ENCODE assay signal across 26 cellular contexts in the genomic region with DNA sequence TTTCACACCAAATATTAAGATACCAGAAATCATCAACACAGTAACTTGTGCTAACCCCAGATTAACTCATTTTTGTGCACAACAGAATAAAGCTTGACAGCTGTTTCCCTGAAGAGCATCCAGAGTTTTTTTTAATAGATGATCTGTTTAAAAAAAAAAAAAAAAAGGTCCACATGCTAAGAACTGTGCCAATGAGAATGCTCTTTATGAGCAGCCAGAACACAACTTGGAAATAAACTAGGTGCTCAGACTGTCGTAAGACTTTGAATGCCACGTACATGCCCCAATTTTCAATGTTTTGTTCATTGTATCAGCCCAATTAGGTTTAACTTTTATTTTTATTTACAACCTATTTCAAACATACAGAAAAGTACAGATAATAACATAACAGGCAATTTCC. TPM values are rescaled to one million over a fixed set of nuclear protein-coding genes. Genes with fewer than 3 reads are reported as not detected.
A peak's percentile ranks its signal among the peaks of the same experiment; 100 is the strongest.
DNase-seq lines count a peak whose midpoint lies in the region; ATAC-seq and TF ChIP-seq lines count a peak whose summit lies in the region.
"Had no signal": no experiment of that assay in that cellular context is flagged by ENCODE, and none has a peak within 500 bp of the region (broad histone marks: within the 10 kb centered on the region; RNA-seq: fewer than 3 reads in every experiment).

No MANE protein-coding gene starts in this region.

- H3K9me3 Mint-ChIP-seq in activated T-cell treated with anti-CD3 and anti-CD28 coated beads, Interleukin-2, amount 50 U/mL, for 24 hours: no peaks in the 10 kb centered on the region
- no peaks in the 10 kb centered on the region for H3K9me3 Mint-ChIP-seq in activated T-cell treated with anti-CD3 and anti-CD28 coated beads, Interleukin-2, amount 50 U/mL, for 72 hours
- H3K9me3 Mint-ChIP-seq: activated naive CD8-positive, alpha-beta T cell treated with anti-CD3 and anti-CD28 coated beads for 36 hours; CD8-positive, alpha-beta T cell; naive B cell; stimulated activated naive B cell treated with anti-CD40 and anti-IgM and Interleukin-4, amounts not matched to agents 10 μg/mL and 1 μg/mL and 100 μg/mL, for 72 hours; WTC11 had no signal

- H3K27me3 ChIP-seq in PC-3 (ENCODE audit: low read length): no peaks in the 10 kb centered on the region
- no peaks in the 10 kb centered on the region for H3K27me3 ChIP-seq in mesenchymal stem cell (ENCODE audit: control insufficient read depth in 1 of 2, insufficient read depth in 1 of 2, low read length in 2 of 2)
- H3K27me3 ChIP-seq: upper lobe of left lung had no signal

- H3K4ac ChIP-seq in mesenchymal stem cell (ENCODE audit: low read depth in 1 of 2, low read length in 2 of 2): no peak overlapping the region

- H3K18ac ChIP-seq in mesenchymal stem cell (ENCODE audit: low read depth in 1 of 2, low read length in 2 of 2): no peak overlapping the region

- no TSS peak for BruUV-seq in PC-3 (replicated peaks; lab: Mats Ljungman, UMichigan)

- H3K79me1 ChIP-seq in mesenchymal stem cell (replicated peaks; ENCODE audit: low read length, poor library complexity, severe bottlenecking): peaks cover 26% of the 10 kb centered on the region

- H3K9me3 ChIP-seq in PC-3 (ENCODE audit: low read length) (no peaks in the 10 kb centered on the region), mesenchymal stem cell (ENCODE audit: control insufficient read depth, low read length) (no peaks in the 10 kb centered on the region)
- H3K9me3 ChIP-seq: HAP-1, upper lobe of left lung had no signal

- no peak overlapping the region for H4K91ac ChIP-seq in mesenchymal stem cell (ENCODE audit: low read length)

- no peak overlapping the region for H3K23ac ChIP-seq in mesenchymal stem cell (ENCODE audit: low read length in 2 of 2)

- no peak overlapping the region for H2AFZ ChIP-seq in PC-3 (ENCODE audit: low read length)
- no peak overlapping the region for H2AFZ ChIP-seq in mesenchymal stem cell (ENCODE audit: low read depth, low read length)

- no peak overlapping the region for H2BK5ac ChIP-seq in mesenchymal stem cell (ENCODE audit: low read depth, low read length, poor library complexity, severe bottlenecking)

- no peak overlapping the region for H2BK15ac ChIP-seq in mesenchymal stem cell (ENCODE audit: low read depth, poor library complexity, severe bottlenecking)

- H3K9ac ChIP-seq in PC-3 (ENCODE audit: low read length): no peak overlapping the region
- peak overlapping the region; percentile 16 for H3K9ac ChIP-seq in mesenchymal stem cell (ENCODE audit: low read length)

- H3K36me3 ChIP-seq in PC-3 (ENCODE audit: low read depth, low read length): peaks cover 21% of the 10 kb centered on the region
- peaks cover 10 to 35% of the 10 kb centered on the region in 2 experiments for H3K36me3 ChIP-seq in mesenchymal stem cell (ENCODE audit: control insufficient read depth in 1 of 2, insufficient read depth in 2 of 2, low read depth in 1 of 2, low read length in 2 of 2)

- H3K4me3 ChIP-seq in PC-3 (ENCODE audit: low read length) (no peak overlapping the region), mesenchymal stem cell (ENCODE audit: insufficient read depth in 1 of 2, low read depth in 1 of 2, low read length in 2 of 2) (no peak overlapping the region)
- H3K4me3 ChIP-seq: HAP-1, upper lobe of left lung had no signal

- H3K4me1 Mint-ChIP-seq in activated T-cell treated with anti-CD3 and anti-CD28 coated beads, Interleukin-2, amount 50 U/mL, for 24 hours (ENCODE audit: low read depth): peaks cover 22% of the 10 kb centered on the region
- peaks cover 14% of the 10 kb centered on the region for H3K4me1 Mint-ChIP-seq in activated T-cell treated with anti-CD3 and anti-CD28 coated beads, Interleukin-2, amount 50 U/mL, for 72 hours (ENCODE audit: low read depth)
- H3K4me1 Mint-ChIP-seq: WTC11 had no signal

- intact Hi-C loops in PC-3 (cut with micrococcal nuclease): loop anchor here (2.0 kb wide), 1 partner anchor 38 kb away; no protein-coding TSS in a partner anchor

- H3K27me3 Mint-ChIP-seq in activated T-cell treated with anti-CD3 and anti-CD28 coated beads, Interleukin-2, amount 50 U/mL, for 24 hours: no peaks in the 10 kb centered on the region
- H3K27me3 Mint-ChIP-seq in activated T-cell treated with anti-CD3 and anti-CD28 coated beads, Interleukin-2, amount 50 U/mL, for 72 hours (ENCODE audit: low read depth): no peaks in the 10 kb centered on the region
- H3K27me3 Mint-ChIP-seq: activated naive CD8-positive, alpha-beta T cell treated with anti-CD3 and anti-CD28 coated beads for 36 hours; naive B cell; stimulated activated naive B cell treated with anti-CD40 and anti-IgM and Interleukin-4, amounts not matched to agents 10 μg/mL and 1 μg/mL and 100 μg/mL, for 72 hours had no signal

- H3K27ac ChIP-seq in PC-3 (ENCODE audit: low read length) (no peak overlapping the region), mesenchymal stem cell (ENCODE audit: low read length, poor library complexity, severe bottlenecking) (no peak overlapping the region)
- H3K27ac ChIP-seq: epithelial cell of prostate had no signal

- H3K79me2 ChIP-seq in PC-3 (ENCODE audit: low read length): no peaks in the 10 kb centered on the region

- WGBS in mesenchymal stem cell: 91% methylated on average over 2 of the region's 2 CpGs

- H4K20me1 ChIP-seq in PC-3 (ENCODE audit: low read length): no peaks in the 10 kb centered on the region

- H3F3A ChIP-seq in PC-3 (ENCODE audit: low read length, unreplicated experiment): no peaks in the 10 kb centered on the region

- H3K4me1 ChIP-seq in PC-3 (ENCODE audit: insufficient read depth, low read length): no peaks in the 10 kb centered on the region
- H3K4me1 ChIP-seq in mesenchymal stem cell (ENCODE audit: control insufficient read depth, insufficient read depth, low read depth, low read length): no peaks in the 10 kb centered on the region
- H3K4me1 ChIP-seq: HAP-1 had no signal

- POLR2A ChIA-PET in PC-3 (lab: Charles Lee; ENCODE audit: unreplicated experiment): no interaction called here

- DNase-seq in activated T-cell treated with anti-CD3 and anti-CD28 coated beads, Interleukin-2, amount 50 U/mL, for 24 hours: no peak
- no peak for DNase-seq in activated T-cell treated with anti-CD3 and anti-CD28 coated beads, Interleukin-2, amount 50 U/mL, for 72 hours
- no peak for DNase-seq in PC-3
- DNase-seq in mesenchymal stem cell: no peak
- no peak for DNase-seq in hippocampal formation (lab: John Stamatoyannopoulos, UW)
- DNase-seq in DMS53 treated with DMSO at 0.1 percent for 48 hours (lab: John Stamatoyannopoulos, UW; ENCODE audit: unreplicated experiment): no peak
- no peak for DNase-seq in stimulated activated CD4-positive, alpha-beta T cell treated with anti-CD3 and anti-CD28 coated beads, Interleukin-4, amount 100 ng/mL, for 4 hours
- DNase-seq: activated CD4-positive, alpha-beta T cell treated with anti-CD3 and anti-CD28 coated beads, Interleukin-2, amount 50 U/mL, for 1 hour; activated gamma-delta T cell; activated naive CD8-positive, alpha-beta T cell treated with anti-CD3 and anti-CD28 coated beads for 36 hours; activated T-cell treated with anti-CD3 and anti-CD28 coated beads, Interleukin-2, amount 50 U/mL, for 1 hour; aorta; CD8-positive, alpha-beta T cell; foreskin fibroblast; head of caudate nucleus; Kasumi-1; left ventricle myocardium superior; naive B cell; nucleus accumbens; stimulated activated naive B cell treated with anti-CD40 and anti-IgM and Interleukin-4, amounts not matched to agents 10 μg/mL and 1 μg/mL and 100 μg/mL, for 72 hours; substantia nigra; upper lobe of left lung had no signal

- ATAC-seq in activated T-cell treated with anti-CD3 and anti-CD28 coated beads, Interleukin-2, amount 50 U/mL, for 72 hours (replicated peaks in 1 of 2): no peak
- ATAC-seq in PC-3 (peak; percentile 20), GM19395 (IDR thresholded peaks at IDR 0.05; ENCODE audit: unreplicated experiment) (no peak)
- ATAC-seq: CD8-positive, alpha-beta T cell; left ventricle myocardium superior; stimulated activated naive B cell treated with anti-CD40 and anti-IgM and Interleukin-4, amounts not matched to agents 10 μg/mL and 1 μg/mL and 100 μg/mL, for 72 hours; WTC11 had no signal

- no peak overlapping the region for H3K4me3 Mint-ChIP-seq in activated T-cell treated with anti-CD3 and anti-CD28 coated beads, Interleukin-2, amount 50 U/mL, for 24 hours
- no peak overlapping the region for H3K4me3 Mint-ChIP-seq in activated T-cell treated with anti-CD3 and anti-CD28 coated beads, Interleukin-2, amount 50 U/mL, for 72 hours
- H3K4me3 Mint-ChIP-seq: activated naive CD8-positive, alpha-beta T cell treated with anti-CD3 and anti-CD28 coated beads for 36 hours; CD8-positive, alpha-beta T cell; naive B cell; stimulated activated naive B cell treated with anti-CD40 and anti-IgM and Interleukin-4, amounts not matched to agents 10 μg/mL and 1 μg/mL and 100 μg/mL, for 72 hours; WTC11 had no signal

- peaks cover 69% of the 10 kb centered on the region for H3K36me3 Mint-ChIP-seq in activated T-cell treated with anti-CD3 and anti-CD28 coated beads, Interleukin-2, amount 50 U/mL, for 24 hours (ENCODE audit: low read depth)
- H3K36me3 Mint-ChIP-seq in activated T-cell treated with anti-CD3 and anti-CD28 coated beads, Interleukin-2, amount 50 U/mL, for 72 hours (ENCODE audit: insufficient read depth in 2 of 2): peaks cover 5 to 15% of the 10 kb centered on the region in 2 donors

- H3K27ac Mint-ChIP-seq in activated T-cell treated with anti-CD3 and anti-CD28 coated beads, Interleukin-2, amount 50 U/mL, for 24 hours: peak overlapping the region; percentile 68
- no peak overlapping the region for H3K27ac Mint-ChIP-seq in activated T-cell treated with anti-CD3 and anti-CD28 coated beads, Interleukin-2, amount 50 U/mL, for 72 hours
- H3K27ac Mint-ChIP-seq: activated naive CD8-positive, alpha-beta T cell treated with anti-CD3 and anti-CD28 coated beads for 36 hours; stimulated activated naive B cell treated with anti-CD40 and anti-IgM and Interleukin-4, amounts not matched to agents 10 μg/mL and 1 μg/mL and 100 μg/mL, for 72 hours; WTC11 had no signal

- no peak overlapping the region for H2AK5ac ChIP-seq in mesenchymal stem cell (ENCODE audit: low read length, severe bottlenecking)

- no peak overlapping the region for H3K4me2 ChIP-seq in PC-3 (ENCODE audit: low read length)
- no peak overlapping the region for H3K4me2 ChIP-seq in mesenchymal stem cell (ENCODE audit: low read length, poor library complexity, severe bottlenecking)

- no peak overlapping the region for H3K14ac ChIP-seq in mesenchymal stem cell (ENCODE audit: low read length in 2 of 2)

- TF ChIP-seq CTCF in PC-3 (conservative IDR thresholded peaks at IDR 0.05; ENCODE audit: low read depth, low read length): no peak

- no peak overlapping the region for H4K8ac ChIP-seq in mesenchymal stem cell (ENCODE audit: low read length)

- H2BK12ac ChIP-seq in mesenchymal stem cell (ENCODE audit: low read length in 2 of 2): no peak overlapping the region

- CTCF ChIA-PET in PC-3 (lab: Charles Lee): no interaction called here

- H2BK120ac ChIP-seq in mesenchymal stem cell (ENCODE audit: low read depth, low read length): no peak overlapping the region

- H3K9me2 ChIP-seq in PC-3 (replicated peaks; ENCODE audit: low read length): no peaks in the 10 kb centered on the region

RNA-seq across cellular contexts. Expression of a gene that starts 47.3 kb away (rescaled TPM):
- total RNA-seq in activated T-cell treated with anti-CD3 and anti-CD28 coated beads, Interleukin-2, amount 50 U/mL, for 72 hours: 10 to 100 TPM; 80.5 to 83.3 TPM
- 87.8 and 111 TPM in 2 replicates for total RNA-seq in PC-3 (2014; rRNA removed)
- polyA plus RNA-seq in mesenchymal stem cell (2013, experiment 1 of 2): 80.8 TPM
- 80.1 TPM for polyA plus RNA-seq in mesenchymal stem cell (2013, experiment 2 of 2)
